ENCODE assay signal across 5 cellular contexts in genomic region chr22:16628476-16628875, GRCh38. TPM values are rescaled to one million over a fixed set of nuclear protein-coding genes. Genes with fewer than 3 reads are reported as not detected.
"Had no signal": no experiment of that assay in that cellular context is flagged by ENCODE, and none has a peak within 500 bp of the region (broad histone marks: within the 10 kb centered on the region; RNA-seq: fewer than 3 reads in every experiment).

No MANE protein-coding gene starts in this region.

RNA-seq across cellular contexts. Expression of gene CCT8L2, which starts 35.9 kb away (rescaled TPM):
- total RNA-seq: GM23338, H1, H9, HT-29, IMR-90 had no signal
- polyA plus RNA-seq: GM23338, H1, IMR-90 had no signal
